23 cellular contexts compared by ENCODE assay signal in the genomic region with DNA sequence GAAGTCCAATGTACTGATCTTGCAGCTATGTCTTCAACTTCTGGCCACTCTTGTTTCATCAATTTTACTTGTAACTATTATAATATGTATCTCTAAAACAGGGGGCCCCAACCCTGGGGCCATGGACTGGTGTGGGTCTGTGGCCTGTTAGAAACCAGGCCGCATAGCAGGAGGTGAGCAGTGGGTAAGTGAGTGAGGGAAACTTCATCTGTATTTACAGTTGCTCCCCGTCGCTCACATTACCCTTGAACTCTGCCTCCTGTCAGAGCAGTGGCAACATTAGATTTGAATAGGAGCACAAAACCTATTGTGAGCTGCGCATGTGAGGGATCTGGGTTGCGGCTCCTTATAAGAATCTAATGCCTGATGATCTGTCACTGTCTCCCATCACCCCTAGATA.
"Had no signal": no experiment of that assay in that cellular context is flagged by ENCODE, and none has a peak within 500 bp of the region (broad histone marks: within the 10 kb centered on the region; RNA-seq: fewer than 3 reads in every experiment).

No MANE protein-coding gene starts in this region.

- H3K4me1 ChIP-seq: prostate gland, upper lobe of right lung had no signal

- H3K9me3 ChIP-seq: ovary, prostate gland, suprapubic skin, thoracic aorta, tibial artery, upper lobe of right lung had no signal

- H3K36me3 ChIP-seq: ovary, prostate gland, spleen, suprapubic skin, thoracic aorta, tibial artery, upper lobe of right lung had no signal

- H3K27me3 ChIP-seq: hepatocyte, ovary, spleen, suprapubic skin, tibial artery, upper lobe of right lung had no signal

- H3K4me3 ChIP-seq: hepatocyte, lung, ovary, prostate gland, spleen, suprapubic skin, thoracic aorta, tibial artery, upper lobe of right lung had no signal

- ATAC-seq: left lobe of liver; natural killer cell; sciatic nerve; stimulated activated effector memory CD8-positive, alpha-beta T cell treated with anti-CD3 and anti-CD28 coated beads, Interleukin-12 subunit alpha, Interleukin-12 subunit beta, amount 100 ng/mL, for 72 hours; upper lobe of right lung had no signal

- DNase-seq: head of caudate nucleus; islet precursor cell; mesendoderm; naive B cell; natural killer cell; nephron progenitor cell; ovary; retina; small intestine; spleen; stimulated activated CD4-positive, alpha-beta T cell treated with anti-CD3 and anti-CD28 coated beads, Interleukin-4, amount 100 ng/mL, for 24 hours; stimulated activated naive CD4-positive, alpha-beta T cell; trophoblast cell; upper lobe of right lung had no signal

- H3K27ac ChIP-seq: hepatocyte, ovary, prostate gland, spleen, suprapubic skin, thoracic aorta, tibial artery, upper lobe of right lung had no signal
